Comparison of ENCODE assay signal across 8 cellular contexts in genomic region chr1:110606784-110607662, GRCh38. TPM values are rescaled to one million over a fixed set of nuclear protein-coding genes. Genes with fewer than 3 reads are reported as not detected.
DNase-seq lines count a peak whose midpoint lies in the region; ATAC-seq and TF ChIP-seq lines count a peak whose summit lies in the region.

No MANE protein-coding gene starts in this region.

- H3K9me3 ChIP-seq in smooth muscle cell (replicated peaks; ENCODE audit: low read depth) = no peaks in the 10 kb centered on the region

- H3K4me3 ChIP-seq in smooth muscle cell = peak overlapping the region; percentile 58

- under 1% methylated on average over 70 of the region's 93 CpGs for WGBS in smooth muscle cell (ENCODE audit: low lambda C conversion rate)

- H3K27ac Mint-ChIP-seq in activated naive CD8-positive, alpha-beta T cell treated with anti-CD3 and anti-CD28 coated beads, Interleukin-2, amount 10 ng/mL, durations not matched to agents 7 days and 5 days = no peak overlapping the region
- H3K27ac Mint-ChIP-seq in immature natural killer cell = no peak overlapping the region

- H4K20me1 ChIP-seq in smooth muscle cell (ENCODE audit: low read depth) = no peaks in the 10 kb centered on the region

- peak overlapping the region; percentile 91 for H3K4me2 ChIP-seq in smooth muscle cell

- CTCF ChIA-PET in GM10248 (lab: Yijun Ruan, JAX) = interaction anchor here (0.9 to 5.1 kb wide), 7 partner anchors 10 to 222 kb away, joined by 3 to 36 read pairs (median 3); no protein-coding TSS in a partner anchor

- TF ChIP-seq CTCF in smooth muscle cell (IDR thresholded peaks at IDR 0.05; ENCODE audit: borderline replicate concordance, insufficient read depth, poor library complexity, severe bottlenecking) = no peak
- TF ChIP-seq CTCF in GM10248 (IDR thresholded peaks at IDR 0.05; ENCODE audit: control extremely low read depth, extremely low read depth, low read depth, missing control alignments) = no peak

- H3K4me1 ChIP-seq in smooth muscle cell (ENCODE audit: low read depth) = peaks cover 11% of the 10 kb centered on the region

- H3K9me3 Mint-ChIP-seq in activated naive CD8-positive, alpha-beta T cell treated with anti-CD3 and anti-CD28 coated beads, Interleukin-2, amount 10 ng/mL, durations not matched to agents 7 days and 5 days = no peaks in the 10 kb centered on the region
- H3K9me3 Mint-ChIP-seq in immature natural killer cell = no peaks in the 10 kb centered on the region

- H2AFZ ChIP-seq in smooth muscle cell (ENCODE audit: low read depth) = peak overlapping the region; percentile 83

- peak; percentile 28 to 37 for DNase-seq in stimulated activated CD4-positive, alpha-beta T cell treated with anti-CD3 and anti-CD28 coated beads, Interleukin-2, amount 100 ng/mL, for 24 hours
- no peak for DNase-seq in stimulated activated CD4-positive, alpha-beta T cell treated with anti-CD3 and anti-CD28 coated beads, Interleukin-2, amount 100 ng/mL, for 48 hours
- peak; percentile 53 for DNase-seq in activated naive CD8-positive, alpha-beta T cell treated with anti-CD3 and anti-CD28 coated beads, Interleukin-2, amount 10 ng/mL, durations not matched to agents 7 days and 5 days
- no peak for DNase-seq in immature natural killer cell
- no peak for DNase-seq in smooth muscle cell (lab: John Stamatoyannopoulos, UW; ENCODE audit: unreplicated experiment)
- DNase-seq in GM10248 (ENCODE audit: extremely low spot score) = no peak
- DNase-seq in NCI-H2081 treated with DMSO at 0.1 percent for 48 hours (lab: John Stamatoyannopoulos, UW) = no peak
- no peak for DNase-seq in OCI-M1 (lab: John Stamatoyannopoulos, UW)

- peak; percentile 54 for ATAC-seq in activated naive CD8-positive, alpha-beta T cell treated with anti-CD3 and anti-CD28 coated beads, Interleukin-2, amount 10 ng/mL, durations not matched to agents 7 days and 5 days (ENCODE audit: low read depth)

- H3K27ac ChIP-seq in smooth muscle cell (ENCODE audit: low read depth) = no peak overlapping the region

- no peaks in the 10 kb centered on the region for H3K36me3 Mint-ChIP-seq in activated naive CD8-positive, alpha-beta T cell treated with anti-CD3 and anti-CD28 coated beads, Interleukin-2, amount 10 ng/mL, durations not matched to agents 7 days and 5 days
- no peaks in the 10 kb centered on the region for H3K36me3 Mint-ChIP-seq in immature natural killer cell

- no peak overlapping the region for H3K9ac ChIP-seq in smooth muscle cell (ENCODE audit: low read depth)

- H3F3A ChIP-seq in smooth muscle cell (ENCODE audit: low read depth) = peaks cover 5% of the 10 kb centered on the region

- POLR2A ChIA-PET in activated naive CD8-positive, alpha-beta T cell treated with anti-CD3 and anti-CD28 coated beads, Interleukin-2, amount 10 ng/mL, durations not matched to agents 7 days and 5 days (lab: Charles Lee) = interaction anchor here (0.6 kb wide), 1 partner anchor 95 kb away, joined by 4 read pairs; no protein-coding TSS in a partner anchor
- POLR2A ChIA-PET in GM10248 (lab: Yijun Ruan, JAX) = no interaction called here

- peaks cover 51% of the 10 kb centered on the region for H3K27me3 Mint-ChIP-seq in activated naive CD8-positive, alpha-beta T cell treated with anti-CD3 and anti-CD28 coated beads, Interleukin-2, amount 10 ng/mL, durations not matched to agents 7 days and 5 days
- peaks cover 19 to 27% (median 23%) of the 10 kb centered on the region in 3 donors for H3K27me3 Mint-ChIP-seq in immature natural killer cell (ENCODE audit: low read depth in 3 of 3)

- H3K36me3 ChIP-seq in smooth muscle cell (ENCODE audit: low read depth) = no peaks in the 10 kb centered on the region

- peaks cover 74% of the 10 kb centered on the region for H3K27me3 ChIP-seq in smooth muscle cell (ENCODE audit: low read depth)

- no peaks in the 10 kb centered on the region for H3K79me2 ChIP-seq in smooth muscle cell (ENCODE audit: low read depth)

- H3K4me3 Mint-ChIP-seq in activated naive CD8-positive, alpha-beta T cell treated with anti-CD3 and anti-CD28 coated beads, Interleukin-2, amount 10 ng/mL, durations not matched to agents 7 days and 5 days = peak overlapping the region; percentile 79
- peak overlapping the region; percentile 62 to 80 (median 77) for H3K4me3 Mint-ChIP-seq in immature natural killer cell

- H3K4me1 Mint-ChIP-seq in activated naive CD8-positive, alpha-beta T cell treated with anti-CD3 and anti-CD28 coated beads, Interleukin-2, amount 10 ng/mL, durations not matched to agents 7 days and 5 days = peaks cover 21% of the 10 kb centered on the region
- peaks cover 5 to 16% of the 10 kb centered on the region in 2 donors for H3K4me1 Mint-ChIP-seq in immature natural killer cell

RNA-seq across cellular contexts. Expression of gene KCNA2, which starts 0.9 kb away (rescaled TPM):
- total RNA-seq in activated naive CD8-positive, alpha-beta T cell treated with anti-CD3 and anti-CD28 coated beads, Interleukin-2, amount 10 ng/mL, durations not matched to agents 7 days and 5 days = 1 to 10 TPM; 1.1 to 1.6 TPM
- polyA plus RNA-seq in immature natural killer cell (not detected), smooth muscle cell (0.16 and 0.99 TPM in 2 replicates)
- 0.81 and 1.7 TPM in 2 replicates for total RNA-seq in smooth muscle cell

Comparison
In these comparisons a context has a peak if more than half of its experiments do, and no peak if none do; other contexts are left out.
1. DNase-seq: peak in stimulated activated CD4-positive, alpha-beta T cell treated with anti-CD3 and anti-CD28 coated beads, Interleukin-2, amount 100 ng/mL, for 24 hours (2 of 2) and activated naive CD8-positive, alpha-beta T cell treated with anti-CD3 and anti-CD28 coated beads, Interleukin-2, amount 10 ng/mL, durations not matched to agents 7 days and 5 days (single experiment); none in stimulated activated CD4-positive, alpha-beta T cell treated with anti-CD3 and anti-CD28 coated beads, Interleukin-2, amount 100 ng/mL, for 48 hours (0 of 2), immature natural killer cell (0 of 3), smooth muscle cell (single experiment), GM10248 (single experiment), NCI-H2081 treated with DMSO at 0.1 percent for 48 hours (single experiment) and OCI-M1 (single experiment).